ENCODE assay signal across 12 cellular contexts in genomic region chrX:9379697-9380551, GRCh38.
A peak's percentile ranks its signal among the peaks of the same experiment; 100 is the strongest.
DNase-seq lines count a peak whose midpoint lies in the region; ATAC-seq and TF ChIP-seq lines count a peak whose summit lies in the region.
"Had no signal": no experiment of that assay in that cellular context is flagged by ENCODE, and none has a peak within 500 bp of the region (broad histone marks: within the 10 kb centered on the region; RNA-seq: fewer than 3 reads in every experiment).

No MANE protein-coding gene starts in this region.

- DNase-seq in NCI-H345 (lab: John Stamatoyannopoulos, UW), result peak; percentile 26
- no peak for DNase-seq in NCI-H345 treated with DMSO at 0.1 percent for 48 hours (lab: John Stamatoyannopoulos, UW; ENCODE audit: unreplicated experiment)
- DNase-seq in HT-29 (ENCODE audit: low spot score), result peak; percentile 76
- DNase-seq in amniotic epithelial cell (ENCODE audit: low read depth), result peak; percentile 55
- DNase-seq in left colon, result peak; percentile 28 to 41
- no peak for DNase-seq in GOT3 (lab: John Stamatoyannopoulos, UW)
- DNase-seq in GM13977 (ENCODE audit: low spot score), result no peak
- DNase-seq: ACHN, MM.1S, sigmoid colon had no signal

- TF ChIP-seq CTCF in GM13977 (IDR thresholded peaks at IDR 0.05; ENCODE audit: extremely low read depth, insufficient read depth, missing control alignments), result no peak

- in situ Hi-C loops in GM13977 (cut with MboI; ENCODE audit: low pct_unique_long_range_greater_than_20kb, low sequenced_read_pairs, unreplicated experiment), result no loop called here

- intact Hi-C loops in left colon (cut with DNase I, micrococcal nuclease), result no loop called here

- ATAC-seq in left colon, result peak; percentile 95
- ATAC-seq in GM21529 (IDR thresholded peaks at IDR 0.05; ENCODE audit: unreplicated experiment), result no peak
- ATAC-seq: WTC11 had no signal

Comparison
In these comparisons a context has a peak if more than half of its experiments do, and no peak if none do; other contexts are left out.
1. DNase-seq: peak in NCI-H345 (single experiment), HT-29 (single experiment), amniotic epithelial cell (single experiment) and left colon (2 of 2); none in NCI-H345 treated with DMSO at 0.1 percent for 48 hours (single experiment), GOT3 (single experiment) and GM13977 (single experiment).